1 cellular context compared by ENCODE assay signal in the genomic region with DNA sequence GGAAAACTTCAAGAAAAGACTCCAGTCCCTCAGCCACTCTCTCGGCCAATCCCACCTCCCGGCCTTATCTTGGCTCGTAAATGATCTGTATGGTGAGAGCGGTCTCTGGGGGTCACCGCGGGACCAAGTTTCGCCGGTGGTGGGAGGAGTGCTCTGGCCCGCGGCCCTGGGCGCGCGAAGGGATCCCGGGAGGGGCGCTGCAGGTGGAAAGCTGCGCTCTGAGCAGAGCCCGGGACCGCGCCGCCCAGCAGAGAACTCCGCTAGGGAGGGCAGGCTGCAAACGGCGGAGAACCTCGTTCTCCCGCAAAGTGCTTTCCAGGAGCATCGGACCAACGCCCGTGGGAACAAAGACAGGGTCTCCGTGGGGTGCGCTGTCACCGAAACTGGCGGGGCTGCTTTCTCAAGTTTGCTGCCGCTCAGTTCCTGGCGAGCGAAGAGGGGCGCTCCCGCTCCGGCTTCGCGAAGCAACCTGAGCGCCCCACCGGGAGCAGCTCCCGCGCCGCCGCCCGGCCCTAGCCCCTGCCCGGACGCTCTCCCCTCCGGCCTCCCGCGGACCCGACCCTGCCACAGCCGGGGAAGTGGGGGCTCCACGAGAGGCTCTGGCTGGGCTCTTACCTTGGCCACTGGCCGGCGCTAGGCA.
A peak's percentile ranks its signal among the peaks of the same experiment; 100 is the strongest.
TF ChIP-seq lines count a peak whose summit lies in the region.

No MANE protein-coding gene starts in this region.

TF ChIP-seq in HepG2, 621 proteins besides CTCF, POLR2A, EP300 and RAD21 (continued from another document and continues in another):
- TF ChIP-seq, protein P1, sequence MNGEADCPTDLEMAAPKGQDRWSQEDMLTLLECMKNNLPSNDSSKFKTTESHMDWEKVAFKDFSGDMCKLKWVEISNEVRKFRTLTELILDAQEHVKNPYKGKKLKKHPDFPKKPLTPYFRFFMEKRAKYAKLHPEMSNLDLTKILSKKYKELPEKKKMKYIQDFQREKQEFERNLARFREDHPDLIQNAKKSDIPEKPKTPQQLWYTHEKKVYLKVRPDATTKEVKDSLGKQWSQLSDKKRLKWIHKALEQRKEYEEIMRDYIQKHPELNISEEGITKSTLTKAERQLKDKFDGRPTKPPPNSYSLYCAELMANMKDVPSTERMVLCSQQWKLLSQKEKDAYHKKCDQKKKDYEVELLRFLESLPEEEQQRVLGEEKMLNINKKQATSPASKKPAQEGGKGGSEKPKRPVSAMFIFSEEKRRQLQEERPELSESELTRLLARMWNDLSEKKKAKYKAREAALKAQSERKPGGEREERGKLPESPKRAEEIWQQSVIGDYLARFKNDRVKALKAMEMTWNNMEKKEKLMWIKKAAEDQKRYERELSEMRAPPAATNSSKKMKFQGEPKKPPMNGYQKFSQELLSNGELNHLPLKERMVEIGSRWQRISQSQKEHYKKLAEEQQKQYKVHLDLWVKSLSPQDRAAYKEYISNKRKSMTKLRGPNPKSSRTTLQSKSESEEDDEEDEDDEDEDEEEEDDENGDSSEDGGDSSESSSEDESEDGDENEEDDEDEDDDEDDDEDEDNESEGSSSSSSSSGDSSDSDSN (CRISPR knock-in tag; IDR thresholded peaks at IDR 0.05): peak; percentile 58; the same call in 1 of the 2 replicates
- no peak for TF ChIP-seq NCOR1 (IDR thresholded peaks at IDR 0.05; ENCODE audit: borderline replicate concordance, low read length)
- no peak for TF ChIP-seq RBAK (CRISPR knock-in tag; IDR thresholded peaks at IDR 0.05)
- TF ChIP-seq HIVEP1 (CRISPR knock-in tag; IDR thresholded peaks at IDR 0.05): no peak
- TF ChIP-seq ZNF713 (CRISPR knock-in tag; IDR thresholded peaks at IDR 0.05): no peak
- TF ChIP-seq, protein P2, sequence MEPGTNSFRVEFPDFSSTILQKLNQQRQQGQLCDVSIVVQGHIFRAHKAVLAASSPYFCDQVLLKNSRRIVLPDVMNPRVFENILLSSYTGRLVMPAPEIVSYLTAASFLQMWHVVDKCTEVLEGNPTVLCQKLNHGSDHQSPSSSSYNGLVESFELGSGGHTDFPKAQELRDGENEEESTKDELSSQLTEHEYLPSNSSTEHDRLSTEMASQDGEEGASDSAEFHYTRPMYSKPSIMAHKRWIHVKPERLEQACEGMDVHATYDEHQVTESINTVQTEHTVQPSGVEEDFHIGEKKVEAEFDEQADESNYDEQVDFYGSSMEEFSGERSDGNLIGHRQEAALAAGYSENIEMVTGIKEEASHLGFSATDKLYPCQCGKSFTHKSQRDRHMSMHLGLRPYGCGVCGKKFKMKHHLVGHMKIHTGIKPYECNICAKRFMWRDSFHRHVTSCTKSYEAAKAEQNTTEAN (CRISPR knock-in tag; conservative IDR thresholded peaks at IDR 0.05): no peak
- TF ChIP-seq, protein P3, sequence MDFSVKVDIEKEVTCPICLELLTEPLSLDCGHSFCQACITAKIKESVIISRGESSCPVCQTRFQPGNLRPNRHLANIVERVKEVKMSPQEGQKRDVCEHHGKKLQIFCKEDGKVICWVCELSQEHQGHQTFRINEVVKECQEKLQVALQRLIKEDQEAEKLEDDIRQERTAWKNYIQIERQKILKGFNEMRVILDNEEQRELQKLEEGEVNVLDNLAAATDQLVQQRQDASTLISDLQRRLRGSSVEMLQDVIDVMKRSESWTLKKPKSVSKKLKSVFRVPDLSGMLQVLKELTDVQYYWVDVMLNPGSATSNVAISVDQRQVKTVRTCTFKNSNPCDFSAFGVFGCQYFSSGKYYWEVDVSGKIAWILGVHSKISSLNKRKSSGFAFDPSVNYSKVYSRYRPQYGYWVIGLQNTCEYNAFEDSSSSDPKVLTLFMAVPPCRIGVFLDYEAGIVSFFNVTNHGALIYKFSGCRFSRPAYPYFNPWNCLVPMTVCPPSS (IDR thresholded peaks at IDR 0.05): no peak
- no peak for TF ChIP-seq ZNF777 (CRISPR knock-in tag; IDR thresholded peaks at IDR 0.05)
- no peak for TF ChIP-seq ZSCAN30 (CRISPR knock-in tag; IDR thresholded peaks at IDR 0.05)
- 0 out of 2 replicates have a peak, but pooled peaks have one; percentile 80 for TF ChIP-seq ZNF674 (CRISPR knock-in tag; IDR thresholded peaks at IDR 0.05; ENCODE audit: low read depth)
- no peak for TF ChIP-seq ZNF530 (CRISPR knock-in tag; IDR thresholded peaks at IDR 0.05; ENCODE audit: low read depth)
- no peak for TF ChIP-seq SIX1 (CRISPR knock-in tag; IDR thresholded peaks at IDR 0.05; ENCODE audit: borderline replicate concordance)
- TF ChIP-seq ZMAT5 (CRISPR knock-in tag; IDR thresholded peaks at IDR 0.05; ENCODE audit: borderline replicate concordance, low read depth): no peak
- TF ChIP-seq JDP2 (CRISPR knock-in tag; IDR thresholded peaks at IDR 0.05; ENCODE audit: borderline replicate concordance): no peak
- peak; percentile 72 for TF ChIP-seq BCL6 (CRISPR knock-in tag; IDR thresholded peaks at IDR 0.05)
- TF ChIP-seq RBM22 (optimal IDR thresholded peaks at IDR 0.05; ENCODE audit: low read length): no peak
- TF ChIP-seq ZNF614 (CRISPR knock-in tag; IDR thresholded peaks at IDR 0.05; ENCODE audit: borderline replicate concordance): no peak; the same call in 1 of the 2 replicates
- no peak for TF ChIP-seq SRSF9 (IDR thresholded peaks at IDR 0.05; ENCODE audit: borderline replicate concordance, insufficient read depth, low read depth, low read length, poor library complexity, severe bottlenecking)
- no peak for TF ChIP-seq ZSCAN9 (CRISPR knock-in tag; IDR thresholded peaks at IDR 0.05; ENCODE audit: borderline replicate concordance)
- no peak for TF ChIP-seq ELF4 (CRISPR knock-in tag; IDR thresholded peaks at IDR 0.05; ENCODE audit: borderline replicate concordance)
- no peak for TF ChIP-seq ZMYM4 (CRISPR knock-in tag; IDR thresholded peaks at IDR 0.05)
- TF ChIP-seq, protein P4, sequence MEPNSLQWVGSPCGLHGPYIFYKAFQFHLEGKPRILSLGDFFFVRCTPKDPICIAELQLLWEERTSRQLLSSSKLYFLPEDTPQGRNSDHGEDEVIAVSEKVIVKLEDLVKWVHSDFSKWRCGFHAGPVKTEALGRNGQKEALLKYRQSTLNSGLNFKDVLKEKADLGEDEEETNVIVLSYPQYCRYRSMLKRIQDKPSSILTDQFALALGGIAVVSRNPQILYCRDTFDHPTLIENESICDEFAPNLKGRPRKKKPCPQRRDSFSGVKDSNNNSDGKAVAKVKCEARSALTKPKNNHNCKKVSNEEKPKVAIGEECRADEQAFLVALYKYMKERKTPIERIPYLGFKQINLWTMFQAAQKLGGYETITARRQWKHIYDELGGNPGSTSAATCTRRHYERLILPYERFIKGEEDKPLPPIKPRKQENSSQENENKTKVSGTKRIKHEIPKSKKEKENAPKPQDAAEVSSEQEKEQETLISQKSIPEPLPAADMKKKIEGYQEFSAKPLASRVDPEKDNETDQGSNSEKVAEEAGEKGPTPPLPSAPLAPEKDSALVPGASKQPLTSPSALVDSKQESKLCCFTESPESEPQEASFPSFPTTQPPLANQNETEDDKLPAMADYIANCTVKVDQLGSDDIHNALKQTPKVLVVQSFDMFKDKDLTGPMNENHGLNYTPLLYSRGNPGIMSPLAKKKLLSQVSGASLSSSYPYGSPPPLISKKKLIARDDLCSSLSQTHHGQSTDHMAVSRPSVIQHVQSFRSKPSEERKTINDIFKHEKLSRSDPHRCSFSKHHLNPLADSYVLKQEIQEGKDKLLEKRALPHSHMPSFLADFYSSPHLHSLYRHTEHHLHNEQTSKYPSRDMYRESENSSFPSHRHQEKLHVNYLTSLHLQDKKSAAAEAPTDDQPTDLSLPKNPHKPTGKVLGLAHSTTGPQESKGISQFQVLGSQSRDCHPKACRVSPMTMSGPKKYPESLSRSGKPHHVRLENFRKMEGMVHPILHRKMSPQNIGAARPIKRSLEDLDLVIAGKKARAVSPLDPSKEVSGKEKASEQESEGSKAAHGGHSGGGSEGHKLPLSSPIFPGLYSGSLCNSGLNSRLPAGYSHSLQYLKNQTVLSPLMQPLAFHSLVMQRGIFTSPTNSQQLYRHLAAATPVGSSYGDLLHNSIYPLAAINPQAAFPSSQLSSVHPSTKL (CRISPR knock-in tag; IDR thresholded peaks at IDR 0.05): no peak
- TF ChIP-seq KLF13 (CRISPR knock-in tag; IDR thresholded peaks at IDR 0.05): no peak
- TF ChIP-seq HOXD1 (CRISPR knock-in tag; IDR thresholded peaks at IDR 0.05): no peak
- no peak for TF ChIP-seq POLR2AphosphoS2 (IDR thresholded peaks at IDR 0.05; ENCODE audit: low read depth, low read length)
- no peak for TF ChIP-seq ATRX (CRISPR knock-in tag; IDR thresholded peaks at IDR 0.05; ENCODE audit: borderline replicate concordance)
- no peak for TF ChIP-seq CREM (IDR thresholded peaks at IDR 0.05)
- no peak for TF ChIP-seq CREM (CRISPR knock-in tag; IDR thresholded peaks at IDR 0.05)
- TF ChIP-seq ZSCAN21 (CRISPR knock-in tag; IDR thresholded peaks at IDR 0.05; ENCODE audit: borderline replicate concordance): no peak
- no peak; the same call in 1 of the 2 replicates for TF ChIP-seq ZXDC (CRISPR knock-in tag; IDR thresholded peaks at IDR 0.05)
- no peak for TF ChIP-seq ARHGAP35 (CRISPR knock-in tag; IDR thresholded peaks at IDR 0.05; ENCODE audit: borderline replicate concordance)
- TF ChIP-seq ZNF678 (CRISPR knock-in tag; IDR thresholded peaks at IDR 0.05): no peak
- TF ChIP-seq CCDC6 (CRISPR knock-in tag; IDR thresholded peaks at IDR 0.05): no peak
- peak; percentile 40; the same call in 1 of the 2 replicates for TF ChIP-seq ZNF501 (CRISPR knock-in tag; IDR thresholded peaks at IDR 0.05)
- no peak for TF ChIP-seq TBP (CRISPR knock-in tag; IDR thresholded peaks at IDR 0.05)
- TF ChIP-seq, protein P5, sequence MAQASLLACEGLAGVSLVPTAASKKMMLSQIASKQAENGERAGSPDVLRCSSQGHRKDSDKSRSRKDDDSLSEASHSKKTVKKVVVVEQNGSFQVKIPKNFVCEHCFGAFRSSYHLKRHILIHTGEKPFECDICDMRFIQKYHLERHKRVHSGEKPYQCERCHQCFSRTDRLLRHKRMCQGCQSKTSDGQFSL (CRISPR knock-in tag; IDR thresholded peaks at IDR 0.05): no peak
- no peak for TF ChIP-seq FOXO1 (CRISPR knock-in tag; IDR thresholded peaks at IDR 0.05)
- peak; percentile 30; the same call in 1 of the 2 replicates for TF ChIP-seq HES4 (CRISPR knock-in tag; IDR thresholded peaks at IDR 0.05; ENCODE audit: borderline replicate concordance)
- no peak for TF ChIP-seq FIP1L1 (IDR thresholded peaks at IDR 0.05; ENCODE audit: borderline replicate concordance, insufficient read depth, low read depth, low read length)
- no peak for TF ChIP-seq ZHX2 (IDR thresholded peaks at IDR 0.05; ENCODE audit: low read depth)
- TF ChIP-seq ZHX2 (CRISPR knock-in tag; IDR thresholded peaks at IDR 0.05; ENCODE audit: borderline replicate concordance): no peak
- TF ChIP-seq ZNF670 (CRISPR knock-in tag; IDR thresholded peaks at IDR 0.05; ENCODE audit: borderline replicate concordance): no peak; the same call in 1 of the 2 replicates
- no peak for TF ChIP-seq ATM (IDR thresholded peaks at IDR 0.05; ENCODE audit: borderline replicate concordance)
